In the genomic region with DNA sequence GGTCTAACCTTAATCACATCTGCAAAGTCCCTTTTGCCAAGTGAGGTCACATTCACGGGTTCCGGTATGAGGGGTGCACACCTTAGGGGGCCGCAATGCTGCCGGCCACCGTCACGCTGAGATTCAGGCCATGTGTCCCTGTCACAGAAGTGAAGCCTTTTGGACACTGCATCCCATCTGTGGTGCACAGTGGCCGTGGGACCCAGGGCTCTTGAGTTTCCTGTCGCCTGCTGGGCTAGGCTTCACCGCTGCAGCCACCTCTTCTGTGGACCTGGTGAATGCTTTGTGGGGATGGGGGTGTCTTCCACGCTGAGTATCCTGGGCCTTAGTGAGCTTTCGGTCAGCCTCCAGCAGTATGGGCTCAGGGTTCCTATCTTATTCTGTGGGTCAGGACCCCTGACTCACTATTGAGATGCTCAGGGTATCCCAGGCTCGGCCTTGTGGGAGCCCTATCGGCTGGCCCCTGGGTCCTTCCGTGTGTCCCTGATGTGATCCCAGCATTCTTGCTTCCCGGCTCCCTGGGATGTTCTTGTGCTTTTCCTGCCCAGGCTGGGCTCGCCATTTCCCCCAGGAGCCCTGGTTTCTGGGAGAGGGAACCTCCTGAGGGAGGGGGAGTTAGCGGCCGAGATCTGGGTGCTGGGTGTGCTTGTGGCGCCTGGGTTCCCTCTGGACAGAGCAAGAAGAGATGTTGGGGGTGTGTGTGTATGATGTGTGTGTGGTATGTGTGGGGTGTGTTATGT, we compare ENCODE assay signal across 22 cellular contexts.
"Had no signal": no experiment of that assay in that cellular context is flagged by ENCODE, and none has a peak within 500 bp of the region (broad histone marks: within the 10 kb centered on the region; RNA-seq: fewer than 3 reads in every experiment).

No MANE protein-coding gene starts in this region.

- H3K36me3 ChIP-seq: ascending aorta, left lung, neutrophil, pancreas, tibial artery had no signal

- H3K27ac ChIP-seq: ascending aorta, coronary artery, neutrophil, pancreas, tibial artery had no signal

- H3K27ac Mint-ChIP-seq: T-helper 17 cell had no signal

- H3K27me3 ChIP-seq: ascending aorta, left lung, pancreas had no signal

- H3K4me3 ChIP-seq: ascending aorta, coronary artery, left lung, mucosa of descending colon, pancreas, smooth muscle cell, tibial artery had no signal

- ATAC-seq: left lung; mucosa of descending colon; pancreas; sciatic nerve; stimulated activated naive CD8-positive, alpha-beta T cell treated with anti-CD3 and anti-CD28 coated beads, Interleukin-15, Interleukin-2, amounts not matched to agents 100 U/mL and 50 U/mL, for 24 hours; T-helper 17 cell had no signal

- DNase-seq: activated CD4-positive, alpha-beta T cell treated with anti-CD3 and anti-CD28 coated beads, Interleukin-2, amount 50 U/mL, for 1 hour; activated CD8-positive, alpha-beta memory T cell treated with anti-CD3 and anti-CD28 coated beads for 24 hours; activated CD8-positive, alpha-beta memory T cell treated with anti-CD3 and anti-CD28 coated beads, Interleukin-2, amount 50 U/mL, for 48 hours; activated effector memory CD4-positive, alpha-beta T cell treated with Interleukin-2 at 50 U/mL for 16 hours; activated naive CD4-positive, alpha-beta T cell treated with anti-CD3 and anti-CD28 coated beads, Interleukin-2, amount 50 U/mL, for 16 hours; activated T-cell treated with anti-CD3 and anti-CD28 coated beads, Interleukin-2, amount 50 U/mL, for 48 hours; erythroblast; head of caudate nucleus; mucosa of descending colon; naive B cell; pancreas; stimulated activated CD8-positive, alpha-beta memory T cell treated with anti-CD3 and anti-CD28 coated beads, Interleukin-4, amount 100 ng/mL, for 48 hours; stimulated activated naive CD8-positive, alpha-beta T cell treated with anti-CD3 and anti-CD28 coated beads, Interleukin-15, Interleukin-2, amounts not matched to agents 100 U/mL and 50 U/mL, for 24 hours; substantia nigra; T-helper 17 cell; tibial artery had no signal

- H3K36me3 Mint-ChIP-seq: naive B cell had no signal

- H3K4me1 ChIP-seq: pancreas had no signal

- H3K4me3 Mint-ChIP-seq: T-helper 17 cell had no signal

- H3K9me3 ChIP-seq: ascending aorta, left lung, mucosa of descending colon, neutrophil, pancreas, tibial artery had no signal

- H3K27me3 Mint-ChIP-seq: T-helper 17 cell had no signal

- H3K9me3 Mint-ChIP-seq: naive B cell had no signal
